29 cellular contexts compared by ENCODE assay signal in genomic region chr16:79898703-79899102, GRCh38.
"Had no signal": no experiment of that assay in that cellular context is flagged by ENCODE, and none has a peak within 500 bp of the region (broad histone marks: within the 10 kb centered on the region; RNA-seq: fewer than 3 reads in every experiment).

No MANE protein-coding gene starts in this region.

- H3K4me2 ChIP-seq: neural progenitor cell had no signal

- H3K4me3 ChIP-seq: neural progenitor cell, ovary, psoas muscle, skin epidermis, smooth muscle cell, spleen, suprapubic skin, thoracic aorta, thyroid gland, tibial nerve, upper lobe of left lung, vagina had no signal

- H3K27ac ChIP-seq: neural progenitor cell, ovary, parathyroid adenoma, psoas muscle, skin epidermis, spleen, suprapubic skin, thoracic aorta, thyroid gland, upper lobe of left lung, vagina had no signal

- H3K36me3 ChIP-seq: neural progenitor cell, ovary, spleen, suprapubic skin, thoracic aorta, thyroid gland, tibial nerve, upper lobe of left lung, vagina had no signal

- H2AFZ ChIP-seq: neural progenitor cell, parathyroid adenoma had no signal

- H3K9ac ChIP-seq: neural progenitor cell, parathyroid adenoma had no signal

- H3K4me1 ChIP-seq: neural progenitor cell, parathyroid adenoma, psoas muscle, spleen, thyroid gland, upper lobe of left lung, vagina had no signal

- FAIRE-seq: urothelium cell line had no signal

- H3K27me3 ChIP-seq: neural progenitor cell, ovary, spleen, suprapubic skin, thyroid gland, tibial nerve, upper lobe of left lung, vagina had no signal

- H3K79me2 ChIP-seq: parathyroid adenoma had no signal

- H3K9me3 ChIP-seq: ovary, psoas muscle, suprapubic skin, thoracic aorta, thyroid gland, tibial nerve, upper lobe of left lung, vagina had no signal

- ATAC-seq: naive thymus-derived CD8-positive, alpha-beta T cell; natural killer cell treated with Interleukin-12 subunit alpha and Interleukin-12 subunit beta and Interleukin-15 and Interleukin-18, amount 100 ng/mL, for 72 hours; psoas muscle; right cardiac atrium; stimulated activated memory B cell treated with anti-CD40 and anti-IgM and Interleukin-4, amounts not matched to agents 10 μg/mL and 1 μg/mL and 100 μg/mL, for 72 hours; stimulated activated naive CD8-positive, alpha-beta T cell treated with anti-CD3 and anti-CD28 coated beads, Interleukin-15, amount 100 ng/mL, for 72 hours; stimulated activated naive CD8-positive, alpha-beta T cell treated with anti-CD3 and anti-CD28 coated beads, Interleukin-15, Interleukin-2, amounts not matched to agents 100 U/mL and 50 U/mL, for 24 hours had no signal

- DNase-seq: naive thymus-derived CD8-positive, alpha-beta T cell; occipital lobe; ovary; posterior cingulate gyrus; psoas muscle; right cardiac atrium; spleen; stimulated activated CD4-positive, alpha-beta T cell treated with anti-CD3 and anti-CD28 coated beads, Interleukin-12 subunit alpha, Interleukin-12 subunit beta, amount 100 ng/mL, for 4 hours; stimulated activated CD4-positive, alpha-beta T cell treated with anti-CD3 and anti-CD28 coated beads, Interleukin-1b, Interleukin-23, amount 100 ng/mL, for 48 hours; stimulated activated CD4-positive, alpha-beta T cell treated with anti-CD3 and anti-CD28 coated beads, Interleukin-4, amount 100 ng/mL, for 1 hour; stimulated activated CD4-positive, alpha-beta T cell treated with anti-CD3 and anti-CD28 coated beads, Interleukin-4, amount 100 ng/mL, for 4 hours; stimulated activated CD8-positive, alpha-beta memory T cell treated with anti-CD3 and anti-CD28 coated beads, Interleukin-4, amount 100 ng/mL, for 48 hours; stimulated activated naive CD4-positive, alpha-beta T cell; stimulated activated naive CD8-positive, alpha-beta T cell treated with anti-CD3 and anti-CD28 coated beads, Interleukin-15, amount 100 ng/mL, for 72 hours; stimulated activated naive CD8-positive, alpha-beta T cell treated with anti-CD3 and anti-CD28 coated beads, Interleukin-15, Interleukin-2, amounts not matched to agents 100 U/mL and 50 U/mL, for 24 hours; substantia nigra; thyroid gland; upper lobe of left lung had no signal
